17 cellular contexts compared by ENCODE assay signal in the genomic region with DNA sequence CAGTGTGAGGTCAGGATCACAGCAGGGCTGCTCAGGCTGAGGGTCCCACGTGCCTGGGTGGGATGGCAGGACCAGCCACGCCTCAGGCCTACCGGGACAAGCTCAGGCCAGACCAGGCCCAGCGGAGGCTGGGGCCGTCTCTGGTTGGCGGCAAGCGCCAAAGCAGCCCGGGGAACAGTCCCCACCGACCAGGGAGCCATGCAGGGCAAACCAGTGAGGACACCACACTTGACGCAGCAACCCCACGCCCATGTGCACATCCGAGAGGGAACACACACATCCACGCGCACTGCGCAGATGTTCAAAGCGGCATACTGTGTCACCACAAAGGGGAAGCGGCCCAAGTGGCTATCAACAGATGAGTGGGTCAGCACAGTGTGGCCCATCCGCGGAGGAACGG. TPM values are rescaled to one million over a fixed set of nuclear protein-coding genes. Genes with fewer than 3 reads are reported as not detected.
DNase-seq lines count a peak whose midpoint lies in the region; ATAC-seq, FAIRE-seq and TF ChIP-seq lines count a peak whose summit lies in the region.
"Had no signal": no experiment of that assay in that cellular context is flagged by ENCODE, and none has a peak within 500 bp of the region (broad histone marks: within the 10 kb centered on the region; RNA-seq: fewer than 3 reads in every experiment).

No MANE protein-coding gene starts in this region.

- no peak overlapping the region for H3K4me2 ChIP-seq in HepG2 (ENCODE audit: low read depth, low read length)
- H3K4me2 ChIP-seq in neuronal stem cell (ENCODE audit: insufficient read depth, low read length, poor library complexity, severe bottlenecking): no peak overlapping the region

- peaks cover 39% of the 10 kb centered on the region for H3K36me3 Mint-ChIP-seq in central memory CD8-positive, alpha-beta T cell (ENCODE audit: insufficient read depth)
- peaks cover 26% of the 10 kb centered on the region for H3K36me3 Mint-ChIP-seq in progenitor cell of endocrine pancreas (ENCODE audit: insufficient read depth)

- TF ChIP-seq CTCF in HepG2 (CRISPR knock-in tag; IDR thresholded peaks at IDR 0.05) (no peak), right lobe of liver (IDR thresholded peaks at IDR 0.05) (no peak), RWPE1 (conservative IDR thresholded peaks at IDR 0.05; ENCODE audit: low read depth) (no peak), progenitor cell of endocrine pancreas (IDR thresholded peaks at IDR 0.05; ENCODE audit: unreplicated experiment) (no peak)

- H2BK120ac ChIP-seq in neuronal stem cell (ENCODE audit: low read depth, low read length): no peak overlapping the region

- TF ChIP-seq EP300 in HepG2 (IDR thresholded peaks at IDR 0.05; ENCODE audit: low read depth in 2 of 2, low read length in 2 of 2) (no peak), HepG2 (CRISPR knock-in tag; IDR thresholded peaks at IDR 0.05; ENCODE audit: borderline replicate concordance) (no peak)

- no peak overlapping the region for H3K14ac ChIP-seq in neuronal stem cell (ENCODE audit: low read length)

- H3K9me3 Mint-ChIP-seq in central memory CD8-positive, alpha-beta T cell: no peaks in the 10 kb centered on the region
- H3K9me3 Mint-ChIP-seq in progenitor cell of endocrine pancreas (ENCODE audit: low read depth): no peaks in the 10 kb centered on the region
- H3K9me3 Mint-ChIP-seq: CD4-positive, alpha-beta memory T cell had no signal

- peaks cover 19% of the 10 kb centered on the region for H3K4me1 Mint-ChIP-seq in central memory CD8-positive, alpha-beta T cell
- H3K4me1 Mint-ChIP-seq in progenitor cell of endocrine pancreas (ENCODE audit: low read depth): no peaks in the 10 kb centered on the region

- H4K20me1 ChIP-seq in HepG2 (ENCODE audit: insufficient read depth, low read length): 0 out of 2 replicates have a peak, but pooled peaks cover 2% of the 10 kb centered on the region

- H2AFZ ChIP-seq in HepG2 (ENCODE audit: low read length) (no peak overlapping the region), neuronal stem cell (ENCODE audit: low read length) (no peak overlapping the region)

- DNase-seq in HepG2 (ENCODE audit: low spot score) (no peak), right lobe of liver (no peak), RWPE1 (ENCODE audit: low spot score) (no peak), neuronal stem cell (ENCODE audit: low spot score) (no peak), progenitor cell of endocrine pancreas (ENCODE audit: low spot score, unreplicated experiment) (no peak)
- DNase-seq in central memory CD8-positive, alpha-beta T cell (ENCODE audit: low spot score in 2 of 2): no peak
- DNase-seq: C1 segment of cervical spinal cord; CD4-positive, alpha-beta memory T cell; DMS79; IMR-90 had no signal

- no peaks in the 10 kb centered on the region for H3K79me2 ChIP-seq in HepG2 (ENCODE audit: insufficient read depth, low read length)

- no peak for FAIRE-seq in HepG2 (lab: Jason Lieb, UNC)
- FAIRE-seq: A204.1, GM12892, GM19239, H54 had no signal

- H3K4me1 ChIP-seq in HepG2 (ENCODE audit: insufficient read depth, low read length): no peaks in the 10 kb centered on the region
- H3K4me1 ChIP-seq in right lobe of liver: no peaks in the 10 kb centered on the region
- no peaks in the 10 kb centered on the region for H3K4me1 ChIP-seq in neuronal stem cell (ENCODE audit: control insufficient read depth in 2 of 2, insufficient read depth in 1 of 2, low read depth in 1 of 2, low read length in 2 of 2)

- no peak overlapping the region for H2BK12ac ChIP-seq in neuronal stem cell (ENCODE audit: low read length)

- peak overlapping the region; percentile 19 for H3K27ac Mint-ChIP-seq in central memory CD8-positive, alpha-beta T cell (ENCODE audit: low read depth)
- no peak overlapping the region for H3K27ac Mint-ChIP-seq in progenitor cell of endocrine pancreas
- H3K27ac Mint-ChIP-seq: B cell had no signal

- no peak overlapping the region for H3K4ac ChIP-seq in neuronal stem cell (ENCODE audit: low read length)

- no peak overlapping the region for H2BK5ac ChIP-seq in neuronal stem cell (ENCODE audit: low read length)

- peak overlapping the region; percentile 73 for H3K23ac ChIP-seq in neuronal stem cell (ENCODE audit: low read depth, low read length, poor library complexity)

- H3K18ac ChIP-seq in neuronal stem cell (ENCODE audit: low read length): no peak overlapping the region

- intact Hi-C loops in HepG2 (cut with micrococcal nuclease; ENCODE audit: unreplicated experiment): no loop called here
- intact Hi-C loops in right lobe of liver (cut with DNase I): no loop called here

- H3K36me3 ChIP-seq in HepG2 (replicated peaks in 1 of 2; ENCODE audit: control insufficient read depth in 1 of 2, insufficient read depth in 2 of 2, low read length in 2 of 2) (peaks cover 56 to 88% of the 10 kb centered on the region in 2 experiments), right lobe of liver (peaks cover 6 to 97% (median 54%) of the 10 kb centered on the region in 4 donors), neuronal stem cell (replicated peaks in 1 of 2; ENCODE audit: control insufficient read depth in 2 of 2, insufficient read depth in 2 of 2, low read length in 2 of 2) (peaks cover 85 to 97% of the 10 kb centered on the region in 2 donors)

- no peak overlapping the region for H4K8ac ChIP-seq in neuronal stem cell (ENCODE audit: low read depth, low read length)

- TF ChIP-seq POLR2A in HepG2 (IDR thresholded peaks at IDR 0.05; ENCODE audit: insufficient read depth in 1 of 2, low read depth in 2 of 2, low read length in 2 of 2) (no peak), right lobe of liver (IDR thresholded peaks at IDR 0.05) (no peak)

- H3K27me3 ChIP-seq in HepG2 (ENCODE audit: control insufficient read depth in 1 of 2, insufficient read depth in 2 of 2, low read length in 2 of 2) (no peaks in the 10 kb centered on the region), right lobe of liver (no peaks in the 10 kb centered on the region), neuronal stem cell (ENCODE audit: control insufficient read depth in 3 of 3, insufficient read depth in 3 of 3, low read depth in 1 of 3, low read length in 3 of 3) (no peaks in the 10 kb centered on the region)

- H4K91ac ChIP-seq in neuronal stem cell (ENCODE audit: low read depth, low read length, poor library complexity): no peak overlapping the region

- no peak overlapping the region for H3K4me3 Mint-ChIP-seq in central memory CD8-positive, alpha-beta T cell
- no peak overlapping the region for H3K4me3 Mint-ChIP-seq in progenitor cell of endocrine pancreas (ENCODE audit: low read depth)
- H3K4me3 Mint-ChIP-seq: B cell; CD4-positive, alpha-beta memory T cell had no signal

- H2BK15ac ChIP-seq in neuronal stem cell (ENCODE audit: low read length): no peak overlapping the region

- no peak overlapping the region for H3K9ac ChIP-seq in HepG2 (ENCODE audit: insufficient read depth, low read depth, low read length)
- peak overlapping the region; percentile 44 for H3K9ac ChIP-seq in neuronal stem cell (ENCODE audit: low read depth, low read length, poor library complexity)

- CTCF ChIA-PET in HepG2 (lab: Yijun Ruan, JAX; ENCODE audit: low intra/inter-chr PET ratio, low total read pairs) (no interaction called here), RWPE1 (lab: Yijun Ruan, JAX) (no interaction called here)

- H3K27me3 Mint-ChIP-seq in central memory CD8-positive, alpha-beta T cell: no peaks in the 10 kb centered on the region
- no peaks in the 10 kb centered on the region for H3K27me3 Mint-ChIP-seq in progenitor cell of endocrine pancreas
- H3K27me3 Mint-ChIP-seq: B cell; CD4-positive, alpha-beta memory T cell had no signal

- no peak overlapping the region for H2AK5ac ChIP-seq in neuronal stem cell (ENCODE audit: low read depth, low read length)

- TF ChIP-seq RAD21 in HepG2 (CRISPR knock-in tag; IDR thresholded peaks at IDR 0.05): no peak

- POLR2A ChIA-PET in HepG2 (lab: Yijun Ruan, JAX) (no interaction called here), RWPE1 (lab: Yijun Ruan, JAX; ENCODE audit: low non-redundant PET) (no interaction called here)

- H3K4me3 ChIP-seq in HepG2 (replicated peaks in 1 of 3; ENCODE audit: insufficient read depth in 1 of 3, low read depth in 2 of 3, low read length in 3 of 3) (no peak overlapping the region), right lobe of liver (no peak overlapping the region), neuronal stem cell (ENCODE audit: low read length in 2 of 2) (peak overlapping the region in 1 of 2 donors; percentile 66)

- ATAC-seq in HepG2 (no peak), right lobe of liver (no peak), GM21526 (IDR thresholded peaks at IDR 0.05; ENCODE audit: low FRiP score, unreplicated experiment) (no peak), GM18511 (IDR thresholded peaks at IDR 0.05; ENCODE audit: unreplicated experiment) (no peak)
- no peak for ATAC-seq in central memory CD8-positive, alpha-beta T cell (replicated peaks; ENCODE audit: extremely low read depth, poor library complexity, severe bottlenecking)

- in situ Hi-C loops in HepG2 (cut with HindIII; ENCODE audit: extremely low pct_ligation_motif_present, low pct_unique_long_range_greater_than_20kb): no loop called here

- H3K79me1 ChIP-seq in neuronal stem cell (ENCODE audit: low read depth, low read length): peaks cover 13% of the 10 kb centered on the region

- 95% methylated on average over 16 of the region's 20 CpGs for WGBS in HepG2 (ENCODE audit: low lambda C conversion rate)
- WGBS in right lobe of liver (ENCODE audit: insufficient coverage, low coverage, low lambda C conversion rate, missing lambda C conversion rate): 94% methylated on average over 3 of the region's 20 CpGs
- WGBS in neuronal stem cell (ENCODE audit: extremely low coverage in 2 of 2, insufficient read length in 2 of 2, insufficient replicate concordance in 1 of 2), 2 donors: no CpG with 5 or more reads among the region's 20 CpGs

- H3K27ac ChIP-seq in HepG2 (ENCODE audit: extremely low read length, insufficient read depth, low read length) (no peak overlapping the region), right lobe of liver (no peak overlapping the region), RWPE1 (peak overlapping the region; percentile 5; the same call in 1 of the 2 replicates), neuronal stem cell (replicated peaks; ENCODE audit: low read length) (no peak overlapping the region)

- no peaks in the 10 kb centered on the region for H3K9me3 ChIP-seq in HepG2 (ENCODE audit: low read length)
- H3K9me3 ChIP-seq in right lobe of liver: no peaks in the 10 kb centered on the region
- no peaks in the 10 kb centered on the region for H3K9me3 ChIP-seq in neuronal stem cell (replicated peaks in 1 of 2; ENCODE audit: control insufficient read depth in 2 of 2, insufficient read depth in 1 of 2, low read depth in 1 of 2, low read length in 2 of 2)

- no TSS peak for BruUV-seq in HepG2 (replicated peaks; lab: Mats Ljungman, UMichigan)

RNA-seq across cellular contexts. Expression of a gene that starts 15.2 kb away (rescaled TPM):
- 0.24 and 0.77 TPM in 2 replicates for total RNA-seq in HepG2 (2016; rRNA removed; fragmentation: Illumina TruSeq; extraction: Trizol)
- total RNA-seq in HepG2 (2016; cell fraction: cytosol; rRNA removed; fragmentation: Illumina TruSeq; extraction: Trizol; ENCODE audit: low read depth): 0.79 and 0.91 TPM in 2 replicates
- total RNA-seq in HepG2 (2016; cell fraction: insoluble cytoplasmic fraction; rRNA removed; fragmentation: Illumina TruSeq; extraction: Trizol): 0.34 and 1.5 TPM in 2 replicates
- total RNA-seq in HepG2 (2016; cell fraction: membrane; rRNA removed; fragmentation: Illumina TruSeq; extraction: Trizol): 0.83 and 1.5 TPM in 2 replicates
- 1.1 and 2.5 TPM in 2 replicates for total RNA-seq in HepG2 (2016; cell fraction: nucleus; rRNA removed; fragmentation: Illumina TruSeq; extraction: Trizol)
- polyA plus RNA-seq in HepG2 (2011; rRNA removed): 3.9 and 4.1 TPM in 2 replicates
- polyA plus RNA-seq in HepG2 (2011; cell fraction: cytosol; rRNA removed): 0.55 and 0.75 TPM in 2 replicates
- polyA plus RNA-seq in HepG2 (2011; cell fraction: nucleus; rRNA removed): 66.6 and 91.0 TPM in 2 replicates
- 1.7 and 4.4 TPM in 2 replicates for polyA plus RNA-seq in HepG2 (2012)
- 0.57 and 1.2 TPM in 2 replicates for polyA plus RNA-seq in HepG2 (2016; cell fraction: cytosol; fragmentation: Illumina TruSeq; extraction: Trizol; ENCODE audit: low read depth)
- polyA plus RNA-seq in HepG2 (2016; cell fraction: insoluble cytoplasmic fraction; fragmentation: Illumina TruSeq; extraction: Trizol; ENCODE audit: low read depth): 0.45 and 0.53 TPM in 2 replicates
- polyA plus RNA-seq in HepG2 (2016; cell fraction: membrane; fragmentation: Illumina TruSeq; extraction: Trizol; ENCODE audit: low read depth): 0.94 TPM in 2 replicates
- 4.3 and 6.3 TPM in 2 replicates for polyA plus RNA-seq in HepG2 (2016; cell fraction: nucleus; fragmentation: Illumina TruSeq; extraction: Trizol; ENCODE audit: insufficient read depth, low read depth)
- 0.54 and 2.7 TPM in 2 replicates for polyA minus RNA-seq in HepG2 (2011; rRNA and poly(A)+ RNA removed; ENCODE audit: low replicate concordance)
- not detected in 2 replicates for polyA minus RNA-seq in HepG2 (2011; cell fraction: cytosol; rRNA and poly(A)+ RNA removed)
- 1.9 and 4.2 TPM in 2 replicates for polyA minus RNA-seq in HepG2 (2011; cell fraction: nucleus; rRNA and poly(A)+ RNA removed)
- total RNA-seq in right lobe of liver: 1 to 10 TPM in 5 of 6 experiments, not detected in 1; 1.2 to 6.9 (median 4.2) TPM
- 2.5 TPM for polyA plus RNA-seq in neuronal stem cell (2013, experiment 1 of 2)
- polyA plus RNA-seq in neuronal stem cell (2013, experiment 2 of 2): 2.3 TPM
- 15.9 and 16.5 TPM in 2 replicates for total RNA-seq in progenitor cell of endocrine pancreas

RNA-seq across cellular contexts. Expression of a gene that starts 15.8 kb away (rescaled TPM):
- total RNA-seq in HepG2 (2016; rRNA removed; fragmentation: Illumina TruSeq; extraction: Trizol) (3.5 and 4.3 TPM in 2 replicates), right lobe of liver (10 to 100 TPM in 4 of 6 experiments, 1 to 10 TPM in 2; 8.3 to 13.8 (median 10.8) TPM), progenitor cell of endocrine pancreas (33.2 and 38.5 TPM in 2 replicates)
- total RNA-seq in HepG2 (2016; cell fraction: cytosol; rRNA removed; fragmentation: Illumina TruSeq; extraction: Trizol; ENCODE audit: low read depth): 2.2 and 2.7 TPM in 2 replicates
- total RNA-seq in HepG2 (2016; cell fraction: insoluble cytoplasmic fraction; rRNA removed; fragmentation: Illumina TruSeq; extraction: Trizol): 3.5 and 4.0 TPM in 2 replicates
- total RNA-seq in HepG2 (2016; cell fraction: membrane; rRNA removed; fragmentation: Illumina TruSeq; extraction: Trizol): 2.7 and 3.2 TPM in 2 replicates
- total RNA-seq in HepG2 (2016; cell fraction: nucleus; rRNA removed; fragmentation: Illumina TruSeq; extraction: Trizol): 2.4 and 2.5 TPM in 2 replicates
- 17.8 and 20.3 TPM in 2 replicates for polyA plus RNA-seq in HepG2 (2011; rRNA removed)
- 13.9 and 16.9 TPM in 2 replicates for polyA plus RNA-seq in HepG2 (2011; cell fraction: cytosol; rRNA removed)
- 10.8 and 12.6 TPM in 2 replicates for polyA plus RNA-seq in HepG2 (2011; cell fraction: nucleus; rRNA removed)
- 6.2 and 6.8 TPM in 2 replicates for polyA plus RNA-seq in HepG2 (2012)
- 0.97 and 1.0 TPM in 2 replicates for polyA plus RNA-seq in HepG2 (2016; cell fraction: cytosol; fragmentation: Illumina TruSeq; extraction: Trizol; ENCODE audit: low read depth)
- 6.2 and 7.9 TPM in 2 replicates for polyA plus RNA-seq in HepG2 (2016; cell fraction: insoluble cytoplasmic fraction; fragmentation: Illumina TruSeq; extraction: Trizol; ENCODE audit: low read depth)
- 2.8 TPM in 2 replicates for polyA plus RNA-seq in HepG2 (2016; cell fraction: membrane; fragmentation: Illumina TruSeq; extraction: Trizol; ENCODE audit: low read depth)
- polyA plus RNA-seq in HepG2 (2016; cell fraction: nucleus; fragmentation: Illumina TruSeq; extraction: Trizol; ENCODE audit: insufficient read depth, low read depth): 6.6 and 6.8 TPM in 2 replicates
- 23.6 and 71.5 TPM in 2 replicates for polyA minus RNA-seq in HepG2 (2011; rRNA and poly(A)+ RNA removed; ENCODE audit: low replicate concordance)
- 19.3 and 25.0 TPM in 2 replicates for polyA minus RNA-seq in HepG2 (2011; cell fraction: cytosol; rRNA and poly(A)+ RNA removed)
- polyA minus RNA-seq in HepG2 (2011; cell fraction: nucleus; rRNA and poly(A)+ RNA removed): 5.3 and 6.0 TPM in 2 replicates
- polyA plus RNA-seq in neuronal stem cell (2013, experiment 1 of 2): 15.6 TPM
- 16.1 TPM for polyA plus RNA-seq in neuronal stem cell (2013, experiment 2 of 2)

RNA-seq across cellular contexts. Expression of a gene that starts 39.5 kb away (rescaled TPM):
- 73.5 and 82.6 TPM in 2 replicates for total RNA-seq in HepG2 (2016; rRNA removed; fragmentation: Illumina TruSeq; extraction: Trizol)
- 30.1 and 33.5 TPM in 2 replicates for total RNA-seq in HepG2 (2016; cell fraction: cytosol; rRNA removed; fragmentation: Illumina TruSeq; extraction: Trizol; ENCODE audit: low read depth)
- 55.4 and 84.4 TPM in 2 replicates for total RNA-seq in HepG2 (2016; cell fraction: insoluble cytoplasmic fraction; rRNA removed; fragmentation: Illumina TruSeq; extraction: Trizol)
- total RNA-seq in HepG2 (2016; cell fraction: membrane; rRNA removed; fragmentation: Illumina TruSeq; extraction: Trizol): 61.4 and 65.9 TPM in 2 replicates
- total RNA-seq in HepG2 (2016; cell fraction: nucleus; rRNA removed; fragmentation: Illumina TruSeq; extraction: Trizol): 44.7 and 54.3 TPM in 2 replicates
- 68.0 and 78.6 TPM in 2 replicates for polyA plus RNA-seq in HepG2 (2011; rRNA removed)
- 50.1 and 66.2 TPM in 2 replicates for polyA plus RNA-seq in HepG2 (2011; cell fraction: cytosol; rRNA removed)
- polyA plus RNA-seq in HepG2 (2011; cell fraction: nucleus; rRNA removed): 236 and 270 TPM in 2 replicates
- polyA plus RNA-seq in HepG2 (2012): 61.5 and 82.7 TPM in 2 replicates
- 11.6 and 13.9 TPM in 2 replicates for polyA plus RNA-seq in HepG2 (2016; cell fraction: cytosol; fragmentation: Illumina TruSeq; extraction: Trizol; ENCODE audit: low read depth)
- 71.2 and 87.4 TPM in 2 replicates for polyA plus RNA-seq in HepG2 (2016; cell fraction: insoluble cytoplasmic fraction; fragmentation: Illumina TruSeq; extraction: Trizol; ENCODE audit: low read depth)
- 38.5 and 41.5 TPM in 2 replicates for polyA plus RNA-seq in HepG2 (2016; cell fraction: membrane; fragmentation: Illumina TruSeq; extraction: Trizol; ENCODE audit: low read depth)
- 139 and 143 TPM in 2 replicates for polyA plus RNA-seq in HepG2 (2016; cell fraction: nucleus; fragmentation: Illumina TruSeq; extraction: Trizol; ENCODE audit: insufficient read depth, low read depth)
- polyA minus RNA-seq in HepG2 (2011; rRNA and poly(A)+ RNA removed; ENCODE audit: low replicate concordance): 72.3 and 142 TPM in 2 replicates
- 54.0 and 70.6 TPM in 2 replicates for polyA minus RNA-seq in HepG2 (2011; cell fraction: cytosol; rRNA and poly(A)+ RNA removed)
- 44.3 and 51.8 TPM in 2 replicates for polyA minus RNA-seq in HepG2 (2011; cell fraction: nucleus; rRNA and poly(A)+ RNA removed)
- total RNA-seq in right lobe of liver: 10 to 100 TPM; 55.5 to 99.0 (median 65.5) TPM
- 60.6 TPM for polyA plus RNA-seq in neuronal stem cell (2013, experiment 1 of 2)
- polyA plus RNA-seq in neuronal stem cell (2013, experiment 2 of 2): 60.3 TPM
- total RNA-seq in progenitor cell of endocrine pancreas: 123 and 131 TPM in 2 replicates

RNA-seq across cellular contexts. Expression of a gene that starts 51.8 kb away (rescaled TPM):
- total RNA-seq in HepG2 (2016; rRNA removed; fragmentation: Illumina TruSeq; extraction: Trizol) (7.5 and 9.7 TPM in 2 replicates), right lobe of liver (10 to 100 TPM; 10.3 to 23.5 (median 14.9) TPM), progenitor cell of endocrine pancreas (102 and 106 TPM in 2 replicates)
- 20.6 and 20.7 TPM in 2 replicates for total RNA-seq in HepG2 (2016; cell fraction: cytosol; rRNA removed; fragmentation: Illumina TruSeq; extraction: Trizol; ENCODE audit: low read depth)
- total RNA-seq in HepG2 (2016; cell fraction: insoluble cytoplasmic fraction; rRNA removed; fragmentation: Illumina TruSeq; extraction: Trizol): 6.4 and 8.2 TPM in 2 replicates
- total RNA-seq in HepG2 (2016; cell fraction: membrane; rRNA removed; fragmentation: Illumina TruSeq; extraction: Trizol): 12.0 and 15.8 TPM in 2 replicates
- 12.3 and 14.9 TPM in 2 replicates for total RNA-seq in HepG2 (2016; cell fraction: nucleus; rRNA removed; fragmentation: Illumina TruSeq; extraction: Trizol)
- 14.6 and 17.9 TPM in 2 replicates for polyA plus RNA-seq in HepG2 (2011; rRNA removed)
- polyA plus RNA-seq in HepG2 (2011; cell fraction: cytosol; rRNA removed): 6.1 and 9.5 TPM in 2 replicates
- 138 and 210 TPM in 2 replicates for polyA plus RNA-seq in HepG2 (2011; cell fraction: nucleus; rRNA removed)
- 22.3 and 23.3 TPM in 2 replicates for polyA plus RNA-seq in HepG2 (2012)
- 2.5 and 3.3 TPM in 2 replicates for polyA plus RNA-seq in HepG2 (2016; cell fraction: cytosol; fragmentation: Illumina TruSeq; extraction: Trizol; ENCODE audit: low read depth)
- polyA plus RNA-seq in HepG2 (2016; cell fraction: insoluble cytoplasmic fraction; fragmentation: Illumina TruSeq; extraction: Trizol; ENCODE audit: low read depth): 10.5 and 15.3 TPM in 2 replicates
- polyA plus RNA-seq in HepG2 (2016; cell fraction: membrane; fragmentation: Illumina TruSeq; extraction: Trizol; ENCODE audit: low read depth): 7.1 TPM in 2 replicates
- 76.0 and 84.3 TPM in 2 replicates for polyA plus RNA-seq in HepG2 (2016; cell fraction: nucleus; fragmentation: Illumina TruSeq; extraction: Trizol; ENCODE audit: insufficient read depth, low read depth)
- 36.8 and 45.6 TPM in 2 replicates for polyA minus RNA-seq in HepG2 (2011; rRNA and poly(A)+ RNA removed; ENCODE audit: low replicate concordance)
- polyA minus RNA-seq in HepG2 (2011; cell fraction: cytosol; rRNA and poly(A)+ RNA removed): 21.6 and 26.0 TPM in 2 replicates
- 30.1 and 31.9 TPM in 2 replicates for polyA minus RNA-seq in HepG2 (2011; cell fraction: nucleus; rRNA and poly(A)+ RNA removed)
- 38.2 TPM for polyA plus RNA-seq in neuronal stem cell (2013, experiment 1 of 2)
- polyA plus RNA-seq in neuronal stem cell (2013, experiment 2 of 2): 38.1 TPM
